In the genomic region with DNA sequence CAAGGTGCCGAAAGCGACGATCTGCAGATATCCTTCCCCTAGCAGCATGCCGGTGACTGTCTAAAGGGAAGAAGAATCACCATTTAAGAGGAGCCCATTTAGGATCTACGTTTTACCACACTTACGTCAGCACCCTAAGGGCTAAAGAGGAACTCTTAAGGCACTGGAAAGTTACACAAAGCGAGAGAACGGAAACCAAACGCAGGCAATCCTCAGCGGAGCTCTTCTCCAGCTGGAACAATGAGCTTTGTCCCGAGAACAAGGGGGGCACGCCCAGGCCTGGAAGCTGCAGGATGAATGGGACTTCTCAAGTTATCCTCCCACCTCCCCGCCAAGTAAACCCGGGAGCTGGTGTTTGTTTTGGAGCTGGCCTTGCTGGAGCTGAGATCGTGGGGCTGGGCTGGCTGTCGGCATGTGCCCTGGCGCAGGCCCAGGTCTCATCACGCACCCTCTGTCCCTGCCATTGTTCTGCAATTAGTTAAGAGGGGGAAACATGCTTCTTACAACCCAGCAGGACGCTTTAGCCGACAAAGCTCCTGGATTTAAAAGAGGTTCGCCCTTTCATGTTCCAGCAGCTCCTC, we compare ENCODE assay signal across 8 cellular contexts. TPM values are rescaled to one million over a fixed set of nuclear protein-coding genes. Genes with fewer than 3 reads are reported as not detected.
A peak's percentile ranks its signal among the peaks of the same experiment; 100 is the strongest.
DNase-seq lines count a peak whose midpoint lies in the region; ATAC-seq and TF ChIP-seq lines count a peak whose summit lies in the region.

No MANE protein-coding gene starts in this region.

- peak overlapping the region; percentile 39; the same call in 1 of the 2 replicates for H3K4me2 ChIP-seq in SK-N-SH

- H3K79me2 ChIP-seq in SK-N-SH (ENCODE audit: insufficient read depth) = peaks cover 53% of the 10 kb centered on the region

- H3K4me3 ChIP-seq in SK-N-SH (ENCODE audit: low read depth in 2 of 2, low read length in 1 of 2) = no peak overlapping the region

- H3K9me3 Mint-ChIP-seq in HFFc6 (no peaks in the 10 kb centered on the region), glutamatergic neuron (ENCODE audit: unreplicated experiment) (peaks cover 16% of the 10 kb centered on the region)

- DNase-seq in HFFc6 (peak; percentile 91), SK-N-SH (peak; percentile 78), glutamatergic neuron (peak; percentile 29), retina (peak; percentile 82), COLO829 (ENCODE audit: low spot score) (no peak)

- CTCF ChIA-PET in SK-N-SH (lab: Yijun Ruan, JAX) = interaction anchor here (1.2 to 2.7 kb wide), 3 partner anchors 11 to 43 kb away, joined by 4 to 11 read pairs (median 8); no protein-coding TSS in a partner anchor

- H3K27me3 Mint-ChIP-seq in HFFc6 (ENCODE audit: insufficient read depth) (no peaks in the 10 kb centered on the region), glutamatergic neuron (ENCODE audit: unreplicated experiment) (peaks cover 4% of the 10 kb centered on the region)

- peaks cover 8% of the 10 kb centered on the region for H3K36me3 Mint-ChIP-seq in HFFc6 (ENCODE audit: low read depth)
- peaks cover 6% of the 10 kb centered on the region for H3K36me3 Mint-ChIP-seq in glutamatergic neuron (ENCODE audit: unreplicated experiment)

- H3K9me3 ChIP-seq in SK-N-SH = no peaks in the 10 kb centered on the region

- WGBS in SK-N-SH (ENCODE audit: low lambda C conversion rate) = 57% methylated on average over 20 of the region's 21 CpGs

- H3K9me2 ChIP-seq in SK-N-SH = no peaks in the 10 kb centered on the region

- H3K36me3 ChIP-seq in SK-N-SH (replicated peaks in 1 of 2; ENCODE audit: control insufficient read depth in 1 of 2, insufficient read depth in 2 of 2, low read length in 1 of 2) = no peaks in the 10 kb centered on the region

- TF ChIP-seq RAD21 in SK-N-SH (IDR thresholded peaks at IDR 0.05; ENCODE audit: low read length) = no peak

- peaks cover 36% of the 10 kb centered on the region for H3K4me1 Mint-ChIP-seq in HFFc6 (ENCODE audit: low read depth)
- H3K4me1 Mint-ChIP-seq in glutamatergic neuron (ENCODE audit: low read depth, unreplicated experiment) = peaks cover 34% of the 10 kb centered on the region

- TF ChIP-seq EP300 in SK-N-SH (IDR thresholded peaks at IDR 0.05; ENCODE audit: borderline replicate concordance in 1 of 2, low read depth in 1 of 2, low read length in 1 of 2) = no peak

- H3K27me3 ChIP-seq in SK-N-SH (ENCODE audit: insufficient read depth) = no peaks in the 10 kb centered on the region

- H3K27ac Mint-ChIP-seq in HFFc6 (peak overlapping the region; percentile 88), glutamatergic neuron (ENCODE audit: unreplicated experiment) (peak overlapping the region; percentile 69)

- ATAC-seq in GM21528 (IDR thresholded peaks at IDR 0.05; ENCODE audit: low FRiP score, unreplicated experiment) (no peak), HG03097 (IDR thresholded peaks at IDR 0.05; ENCODE audit: low FRiP score, unreplicated experiment) (no peak), HG03521 (IDR thresholded peaks at IDR 0.05; ENCODE audit: unreplicated experiment) (no peak)

- peaks cover 3% of the 10 kb centered on the region for H3F3A ChIP-seq in SK-N-SH (replicated peaks; ENCODE audit: insufficient read depth)

- POLR2A ChIA-PET in SK-N-SH (lab: Yijun Ruan, JAX) = interaction anchor here (0.6 to 1.4 kb wide), 6 partner anchors 10 to 1657 kb away, joined by 3 to 4 read pairs (median 3); partner anchors contain the start of gene PXDN

- peaks cover 69% of the 10 kb centered on the region for H4K20me1 ChIP-seq in SK-N-SH (ENCODE audit: insufficient read depth)

- H2AFZ ChIP-seq in SK-N-SH (ENCODE audit: low read depth) = no peak overlapping the region

- H3K27ac ChIP-seq in SK-N-SH (ENCODE audit: low read depth in 2 of 2, low read length in 1 of 2) = peak overlapping the region; percentile 26 to 86; a peak in 3 of 4 replicates

- H3K9ac ChIP-seq in SK-N-SH = peak overlapping the region; percentile 4; the same call in 1 of the 2 replicates

- peaks cover 14 to 63% of the 10 kb centered on the region in 2 experiments; a peak in 3 of 4 replicates for H3K4me1 ChIP-seq in SK-N-SH (ENCODE audit: control insufficient read depth in 1 of 2, insufficient read depth in 2 of 2, low read depth in 1 of 2, low read length in 1 of 2)

- H3K4me3 Mint-ChIP-seq in HFFc6 = peak overlapping the region; percentile 79
- peak overlapping the region; percentile 51 for H3K4me3 Mint-ChIP-seq in glutamatergic neuron (ENCODE audit: unreplicated experiment)

- no peak for TF ChIP-seq CTCF in HFFc6 (IDR thresholded peaks at IDR 0.05)
- no peak for TF ChIP-seq CTCF in SK-N-SH (IDR thresholded peaks at IDR 0.05)
- TF ChIP-seq CTCF in glutamatergic neuron (IDR thresholded peaks at IDR 0.05; ENCODE audit: partially characterized antibody, unreplicated experiment) = no peak

TF ChIP-seq in SK-N-SH, 30 proteins besides CTCF, POLR2A, EP300 and RAD21:
- TF ChIP-seq ELF1 (IDR thresholded peaks at IDR 0.05) (no peak), TCF12 (IDR thresholded peaks at IDR 0.05) (peak; percentile 37), MXI1 (IDR thresholded peaks at IDR 0.05; ENCODE audit: low read depth, low read length) (peak; percentile 67; the same call in 1 of the 2 replicates), FOSL2 (IDR thresholded peaks at IDR 0.05; ENCODE audit: borderline replicate concordance, low read depth) (no peak), CHD2 (IDR thresholded peaks at IDR 0.05; ENCODE audit: low read length, partially characterized antibody) (no peak), GATA2 (CRISPR knock-in tag; IDR thresholded peaks at IDR 0.05) (no peak), TEAD4 (IDR thresholded peaks at IDR 0.05; ENCODE audit: borderline replicate concordance, insufficient read depth) (no peak), NFIC (IDR thresholded peaks at IDR 0.05; ENCODE audit: borderline replicate concordance) (peak; percentile 34; the same call in 1 of the 2 replicates), RFX5 (IDR thresholded peaks at IDR 0.05; ENCODE audit: low read length) (no peak), MAX (IDR thresholded peaks at IDR 0.05; ENCODE audit: low read depth) (peak; percentile 42; the same call in 1 of the 2 replicates), RXRA (IDR thresholded peaks at IDR 0.05; ENCODE audit: borderline replicate concordance, low read depth) (no peak), YY1 (IDR thresholded peaks at IDR 0.05; ENCODE audit: low read depth) (no peak), GABPA (IDR thresholded peaks at IDR 0.05; ENCODE audit: low read depth) (no peak), ZBTB33 (IDR thresholded peaks at IDR 0.05; ENCODE audit: borderline replicate concordance, low read depth) (no peak), EZH2phosphoT487 (IDR thresholded peaks at IDR 0.05; ENCODE audit: borderline replicate concordance, low read depth) (no peak)
TF ChIP-seq in SK-N-SH: peak in this region for 4.

RNA-seq across cellular contexts. Expression of gene PXDN, which starts 36.5 kb away (rescaled TPM):
- 100 to 1,000 TPM; 283 to 403 (median 323) TPM for total RNA-seq in HFFc6 (2021; fragmentation: NEBNext Ultra II Directional; extraction: Animal tissue kit (Norgen Biotek cat#: 25700))
- polyA plus RNA-seq in SK-N-SH (2012; rRNA removed) = 76.8 and 146 TPM in 2 replicates
- polyA plus RNA-seq in SK-N-SH (2012; cell fraction: cytosol; rRNA removed) = 105 and 143 TPM in 2 replicates
- polyA plus RNA-seq in SK-N-SH (2012; cell fraction: nucleus; rRNA removed) = 193 and 256 TPM in 2 replicates
- 226 TPM for total RNA-seq in glutamatergic neuron (ENCODE audit: unreplicated experiment)
